ENCODE assay signal across 8 cellular contexts in the genomic region with DNA sequence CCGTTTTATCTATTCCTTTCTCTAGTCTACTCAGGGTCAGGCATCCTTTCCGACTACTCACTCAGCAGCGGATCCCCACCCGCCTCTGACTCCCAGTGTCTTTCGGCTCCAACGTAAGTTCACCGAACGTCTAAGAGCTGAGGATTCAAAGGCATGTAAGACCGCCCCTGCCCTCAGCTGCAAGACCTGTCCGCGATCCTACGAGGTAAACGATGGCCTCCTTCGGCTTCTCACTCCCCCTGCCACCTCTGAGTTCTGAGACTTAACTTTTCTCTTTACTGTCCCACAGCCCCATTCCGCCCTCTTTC. TPM values are rescaled to one million over a fixed set of nuclear protein-coding genes. Genes with fewer than 3 reads are reported as not detected.
DNase-seq lines count a peak whose midpoint lies in the region; TF ChIP-seq lines count a peak whose summit lies in the region.

No MANE protein-coding gene starts in this region.

- H3K9ac ChIP-seq in H9 (ENCODE audit: extremely low read depth, insufficient read length, low read length): peak overlapping the region; percentile 96
- peak overlapping the region; percentile 92 for H3K9ac ChIP-seq in iPS-15b (ENCODE audit: low read depth, low read length)
- peak overlapping the region; percentile 89 to 96 for H3K9ac ChIP-seq in stomach smooth muscle (ENCODE audit: low read length in 2 of 2)

- H4K5ac ChIP-seq in H9 (ENCODE audit: insufficient read length, low read depth, low read length): peak overlapping the region; percentile 27

- no peak overlapping the region for H2AK5ac ChIP-seq in H9 (ENCODE audit: insufficient read length, low read length)

- peak overlapping the region; percentile 44 for H2BK5ac ChIP-seq in H9 (ENCODE audit: insufficient read length, low read length)

- peak overlapping the region; percentile 81 for H3K14ac ChIP-seq in H9 (ENCODE audit: insufficient read depth, low read length)

- H4K8ac ChIP-seq in H9 (replicated peaks; ENCODE audit: insufficient read length, low read depth, low read length): peak overlapping the region; percentile 79

- H3T11ph ChIP-seq in H9 (ENCODE audit: low read length): no peak overlapping the region

- no peaks in the 10 kb centered on the region for H3K27me3 ChIP-seq in CD4-positive, alpha-beta memory T cell (ENCODE audit: insufficient read depth, low read length)
- no peaks in the 10 kb centered on the region for H3K27me3 ChIP-seq in H9 (ENCODE audit: insufficient read depth, low read length)
- H3K27me3 ChIP-seq in iPS-15b (ENCODE audit: control insufficient read depth, insufficient read depth, low read length): peaks cover 4% of the 10 kb centered on the region
- H3K27me3 ChIP-seq in stomach smooth muscle (ENCODE audit: control insufficient read depth in 1 of 2, insufficient read depth in 2 of 2, low read length in 2 of 2): no peaks in the 10 kb centered on the region

- peaks cover 2% of the 10 kb centered on the region for H3K79me1 ChIP-seq in H9 (ENCODE audit: insufficient read depth, low read depth, low read length, poor library complexity, severe bottlenecking)

- no peaks in the 10 kb centered on the region for H3K27me3 Mint-ChIP-seq in CD4-positive, alpha-beta memory T cell
- peaks cover 5% of the 10 kb centered on the region; the same call in 1 of the 2 replicates for H3K27me3 Mint-ChIP-seq in H9 (ENCODE audit: low read depth)

- no peak overlapping the region for H3K4ac ChIP-seq in H9 (ENCODE audit: low read depth, low read length)

- peaks cover 33% of the 10 kb centered on the region for H3K36me3 ChIP-seq in CD4-positive, alpha-beta memory T cell (ENCODE audit: insufficient read depth, low read length)
- H3K36me3 ChIP-seq in iPS-15b (ENCODE audit: control insufficient read depth, insufficient read depth, low read length) (peaks cover 22% of the 10 kb centered on the region), stomach smooth muscle (ENCODE audit: control insufficient read depth in 2 of 2, insufficient read depth in 2 of 2, low read length in 2 of 2) (peaks cover 31 to 32% of the 10 kb centered on the region in 2 donors)

- no peak overlapping the region for H4K91ac ChIP-seq in H9 (ENCODE audit: insufficient read length, low read depth, low read length)

- CTCF ChIA-PET in CD4-positive, alpha-beta memory T cell (lab: Charles Lee; ENCODE audit: partially characterized antibody): interaction anchor here (0.7 to 6.1 kb wide), 9 partner anchors 9 to 653 kb away, joined by 3 to 102 read pairs (median 9); a partner anchor contains a TSS

- H3K27ac Mint-ChIP-seq in CD4-positive, alpha-beta memory T cell: peak overlapping the region; percentile 98 to 100 (median 99)
- peak overlapping the region; percentile 98 to 100 (median 99) for H3K27ac Mint-ChIP-seq in H9

- peaks cover 10% of the 10 kb centered on the region for H3K23me2 ChIP-seq in H9 (ENCODE audit: insufficient read length, low read depth, low read length, poor library complexity, severe bottlenecking)

- H3K4me3 ChIP-seq in CD4-positive, alpha-beta memory T cell (ENCODE audit: low read length in 2 of 2): peak overlapping the region; percentile 92 to 98
- H3K4me3 ChIP-seq in iPS-15b (ENCODE audit: low read depth, low read length): peak overlapping the region; percentile 99
- H3K4me3 ChIP-seq in stomach smooth muscle (ENCODE audit: low read length in 2 of 2): peak overlapping the region; percentile 98 to 99

- peak overlapping the region; percentile 99 for H3K4me2 ChIP-seq in H9 (ENCODE audit: insufficient read depth, insufficient read length, low read length)

- peak overlapping the region; percentile 85 for H3K27ac ChIP-seq in CD4-positive, alpha-beta memory T cell (ENCODE audit: low read depth, low read length)
- H3K27ac ChIP-seq in H9 (ENCODE audit: insufficient read length, low read depth, low read length) (no peak overlapping the region), VCaP (peak overlapping the region; percentile 92), stomach smooth muscle (ENCODE audit: low read length) (peak overlapping the region; percentile 90)

- peaks cover 5% of the 10 kb centered on the region; the same call in 1 of the 2 replicates for H3K79me2 ChIP-seq in H9 (ENCODE audit: insufficient read depth, low read length)

- no peaks in the 10 kb centered on the region for H4K20me1 ChIP-seq in H9 (ENCODE audit: control insufficient read depth, insufficient read depth, insufficient read length)

- peaks cover 41 to 71% (median 56%) of the 10 kb centered on the region in 4 donors for H3K4me1 Mint-ChIP-seq in CD4-positive, alpha-beta memory T cell
- peaks cover 12 to 15% of the 10 kb centered on the region in 2 experiments for H3K4me1 Mint-ChIP-seq in H9

- peak overlapping the region; percentile 90 for H3K18ac ChIP-seq in H9 (ENCODE audit: insufficient read length, low read depth, low read length)

- no peak overlapping the region for H2AFZ ChIP-seq in H9 (ENCODE audit: low read length)

- POLR2A ChIA-PET in CD4-positive, alpha-beta memory T cell (lab: Charles Lee; ENCODE audit: partially characterized antibody): interaction anchor here (0.6 to 27.8 kb wide), 20 partner anchors 12 to 867 kb away, joined by 3 to 3924 read pairs (median 5); a partner anchor contains a TSS

- no peak overlapping the region for H2BK20ac ChIP-seq in H9 (ENCODE audit: low read depth, low read length, poor library complexity, severe bottlenecking)

- intact Hi-C loops in CD4-positive, alpha-beta memory T cell (cut with micrococcal nuclease): loop anchor here (1.0 to 5.0 kb wide), 7 partner anchors 7 to 1264 kb away; a partner anchor contains a TSS

- peak in 1 of 5 donors; percentile 13 for DNase-seq in CD4-positive, alpha-beta memory T cell
- DNase-seq in H9 (no peak), SKM-1 treated with dmso at 0.1 percent for 144 hours (lab: John Stamatoyannopoulos, UW; ENCODE audit: unreplicated experiment) (no peak), SHP77 (lab: John Stamatoyannopoulos, UW) (no peak), AG08395 (ENCODE audit: low spot score) (no peak)

- no CpG with 5 or more reads among the region's 15 CpGs for WGBS in H9 (ENCODE audit: extremely low coverage, insufficient read length, low lambda C conversion rate)

- peaks cover 36 to 53% of the 10 kb centered on the region in 2 donors for H3K36me3 Mint-ChIP-seq in CD4-positive, alpha-beta memory T cell
- H3K36me3 Mint-ChIP-seq in H9 (ENCODE audit: insufficient read depth in 1 of 3, low read depth in 3 of 3): peaks cover 24 to 43% (median 41%) of the 10 kb centered on the region in 3 experiments

- H3K9me3 Mint-ChIP-seq in CD4-positive, alpha-beta memory T cell: no peaks in the 10 kb centered on the region
- H3K9me3 Mint-ChIP-seq in H9: no peaks in the 10 kb centered on the region

- H3K23ac ChIP-seq in H9 (ENCODE audit: insufficient read length, low read depth, low read length): no peak overlapping the region

- H2BK120ac ChIP-seq in H9 (ENCODE audit: low read depth, low read length, poor library complexity, severe bottlenecking): no peak overlapping the region

- H3K4me1 ChIP-seq in CD4-positive, alpha-beta memory T cell (ENCODE audit: insufficient read depth, low read length): peaks cover 62% of the 10 kb centered on the region
- H3K4me1 ChIP-seq in H9 (ENCODE audit: insufficient read depth, low read length): no peaks in the 10 kb centered on the region
- H3K4me1 ChIP-seq in iPS-15b (ENCODE audit: control insufficient read depth, insufficient read depth, low read length): peaks cover 3% of the 10 kb centered on the region
- H3K4me1 ChIP-seq in stomach smooth muscle (ENCODE audit: control insufficient read depth, insufficient read depth, low read length): peaks cover 11% of the 10 kb centered on the region

- H3K9me3 ChIP-seq in CD4-positive, alpha-beta memory T cell (ENCODE audit: control insufficient read depth in 1 of 2, low read length in 2 of 2): no peaks in the 10 kb centered on the region
- no peaks in the 10 kb centered on the region for H3K9me3 ChIP-seq in H9 (ENCODE audit: control insufficient read depth, low read depth, low read length)
- H3K9me3 ChIP-seq in iPS-15b (ENCODE audit: control insufficient read depth, insufficient read depth, low read length): no peaks in the 10 kb centered on the region
- no peaks in the 10 kb centered on the region for H3K9me3 ChIP-seq in stomach smooth muscle (ENCODE audit: control insufficient read depth in 2 of 2, low read length in 2 of 2)

- no peak overlapping the region for H3K56ac ChIP-seq in H9 (ENCODE audit: insufficient read length, low read depth, low read length)

- peak overlapping the region; percentile 99 to 100 (median 99) for H3K4me3 Mint-ChIP-seq in CD4-positive, alpha-beta memory T cell
- H3K4me3 Mint-ChIP-seq in H9: peak overlapping the region; percentile 100

- H2BK12ac ChIP-seq in H9 (ENCODE audit: insufficient read length, low read depth, low read length): no peak overlapping the region

- TF ChIP-seq CTCF in H9 (conservative IDR thresholded peaks at IDR 0.05) (no peak), VCaP (conservative IDR thresholded peaks at IDR 0.05) (no peak)

- H2BK15ac ChIP-seq in H9 (ENCODE audit: low read depth, low read length): no peak overlapping the region

RNA-seq across cellular contexts. Expression of a gene that starts 0.3 kb away (rescaled TPM):
- total RNA-seq in CD4-positive, alpha-beta memory T cell: 10 to 100 TPM; 61.4 to 75.2 TPM
- 100 to 1,000 TPM in 1 of 2 donors, 10 to 100 TPM in 1; 94.4 to 120 TPM for polyA plus RNA-seq in CD4-positive, alpha-beta memory T cell
- total RNA-seq in H9 (2021): 107 and 109 TPM in 2 replicates

RNA-seq across cellular contexts. Expression of a gene that starts 23.1 kb away (rescaled TPM):
- total RNA-seq in CD4-positive, alpha-beta memory T cell: 10 to 100 TPM; 15.8 to 19.1 TPM
- polyA plus RNA-seq in CD4-positive, alpha-beta memory T cell: under 1 TPM in 1 of 2 donors, not detected in 1; 0.80 TPM
- total RNA-seq in H9 (2021): 17.3 and 19.0 TPM in 2 replicates
